ENCODE assay signal across 1 cellular context in the genomic region with DNA sequence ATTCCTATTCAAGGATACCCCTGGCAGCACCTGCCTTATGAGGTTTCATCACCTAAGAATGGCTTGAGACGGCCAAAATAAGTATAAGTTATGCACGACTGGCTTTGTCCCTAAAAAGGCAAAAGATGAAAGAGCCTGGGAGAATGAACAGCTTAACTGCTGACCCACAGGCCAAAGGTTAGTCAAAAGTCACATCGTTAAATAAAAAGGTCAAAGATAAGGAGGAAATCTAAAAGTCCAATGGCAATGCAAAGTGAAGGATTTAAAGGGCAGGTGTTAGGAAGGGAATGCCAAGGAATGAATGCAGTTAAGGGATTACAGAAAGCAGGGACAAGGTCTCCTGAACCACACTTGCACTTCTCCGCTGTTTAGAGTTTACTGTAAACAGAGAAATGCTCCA.
TF ChIP-seq lines count a peak whose summit lies in the region.

No MANE protein-coding gene starts in this region.

TF ChIP-seq in HepG2, 621 proteins besides CTCF, POLR2A, EP300 and RAD21:
- TF ChIP-seq SAFB2 (CRISPR knock-in tag; IDR thresholded peaks at IDR 0.05; ENCODE audit: borderline replicate concordance, low read depth) (no peak), FOXM1 (CRISPR knock-in tag; IDR thresholded peaks at IDR 0.05) (no peak), NR2F2 (IDR thresholded peaks at IDR 0.05; ENCODE audit: borderline replicate concordance, low read depth) (peak; percentile 95), ZKSCAN5 (CRISPR knock-in tag; IDR thresholded peaks at IDR 0.05) (no peak), SIX1 (CRISPR knock-in tag; IDR thresholded peaks at IDR 0.05; ENCODE audit: borderline replicate concordance) (no peak), SMARCC2 (IDR thresholded peaks at IDR 0.05) (no peak), HMGA1 (CRISPR knock-in tag; conservative IDR thresholded peaks at IDR 0.05) (no peak), ZNF264 (CRISPR knock-in tag; IDR thresholded peaks at IDR 0.05) (no peak), ZNF749 (CRISPR knock-in tag; IDR thresholded peaks at IDR 0.05; ENCODE audit: borderline replicate concordance) (no peak), ZNF552 (CRISPR knock-in tag; IDR thresholded peaks at IDR 0.05; ENCODE audit: borderline replicate concordance) (no peak), POLR2G (IDR thresholded peaks at IDR 0.05; ENCODE audit: low read depth, low read length) (no peak), ZNF777 (CRISPR knock-in tag; IDR thresholded peaks at IDR 0.05) (no peak), SMYD3 (CRISPR knock-in tag; IDR thresholded peaks at IDR 0.05) (no peak), PRDM4 (CRISPR knock-in tag; IDR thresholded peaks at IDR 0.05; ENCODE audit: borderline replicate concordance) (no peak), TMF1 (CRISPR knock-in tag; IDR thresholded peaks at IDR 0.05; ENCODE audit: low read depth) (no peak), NCOA5 (CRISPR knock-in tag; IDR thresholded peaks at IDR 0.05) (no peak), ZNF747 (CRISPR knock-in tag; IDR thresholded peaks at IDR 0.05; ENCODE audit: borderline replicate concordance) (no peak), RAD51 (IDR thresholded peaks at IDR 0.05; ENCODE audit: borderline replicate concordance) (no peak), POLR2AphosphoS5 (IDR thresholded peaks at IDR 0.05; ENCODE audit: low read depth, low read length) (no peak), NCOR1 (IDR thresholded peaks at IDR 0.05; ENCODE audit: borderline replicate concordance, low read length) (no peak), ZNF704 (CRISPR knock-in tag; IDR thresholded peaks at IDR 0.05; ENCODE audit: borderline replicate concordance) (no peak), NR2F6 (IDR thresholded peaks at IDR 0.05) (peak; percentile 88), NR2F6 (CRISPR knock-in tag; IDR thresholded peaks at IDR 0.05) (peak; percentile 56), ZNF30 (CRISPR knock-in tag; IDR thresholded peaks at IDR 0.05) (no peak), GPN1 (CRISPR knock-in tag; IDR thresholded peaks at IDR 0.05; ENCODE audit: borderline replicate concordance) (no peak), NR2F1 (CRISPR knock-in tag; IDR thresholded peaks at IDR 0.05) (peak in 1 of 2 experiments; percentile 65; a peak in 2 of 4 replicates), SOX13 (IDR thresholded peaks at IDR 0.05) (no peak), SOX13 (CRISPR knock-in tag; conservative IDR thresholded peaks at IDR 0.05 in 1 of 2, IDR thresholded peaks at IDR 0.05 in 1 of 2) (0 out of 4 replicates have a peak, but pooled peaks of 1 of the 2 experiments have one; percentile 12), CHD2 (IDR thresholded peaks at IDR 0.05; ENCODE audit: low read depth, low read length) (no peak), ZNF83 (CRISPR knock-in tag; IDR thresholded peaks at IDR 0.05; ENCODE audit: borderline replicate concordance) (no peak), ZNF570 (CRISPR knock-in tag; IDR thresholded peaks at IDR 0.05; ENCODE audit: borderline replicate concordance) (no peak), ZNF788 (CRISPR knock-in tag; IDR thresholded peaks at IDR 0.05; ENCODE audit: borderline replicate concordance) (no peak), ZNF10 (CRISPR knock-in tag; IDR thresholded peaks at IDR 0.05; ENCODE audit: borderline replicate concordance, low read depth) (no peak), ERF (CRISPR knock-in tag; IDR thresholded peaks at IDR 0.05) (no peak), ZMAT3 (CRISPR knock-in tag; conservative IDR thresholded peaks at IDR 0.05) (no peak), ZNF782 (CRISPR knock-in tag; IDR thresholded peaks at IDR 0.05; ENCODE audit: borderline replicate concordance) (no peak), SRF (IDR thresholded peaks at IDR 0.05; ENCODE audit: low read depth, low read length) (peak; percentile 42; the same call in 1 of the 2 replicates), TCF7 (IDR thresholded peaks at IDR 0.05; ENCODE audit: low read depth) (peak; percentile 25; the same call in 1 of the 2 replicates), CHD4 (IDR thresholded peaks at IDR 0.05; ENCODE audit: borderline replicate concordance, low read length) (no peak), TOPORS (CRISPR knock-in tag; IDR thresholded peaks at IDR 0.05) (no peak), EEA1 (CRISPR knock-in tag; IDR thresholded peaks at IDR 0.05; ENCODE audit: borderline replicate concordance) (no peak), ZNF879 (CRISPR knock-in tag; IDR thresholded peaks at IDR 0.05) (no peak), ZNF674 (CRISPR knock-in tag; IDR thresholded peaks at IDR 0.05; ENCODE audit: low read depth) (no peak), MTA1 (CRISPR knock-in tag; IDR thresholded peaks at IDR 0.05; ENCODE audit: borderline replicate concordance) (no peak), HNF4A (CRISPR knock-in tag; IDR thresholded peaks at IDR 0.05) (peak; percentile 37; the same call in 1 of the 2 replicates), HNRNPK (IDR thresholded peaks at IDR 0.05; ENCODE audit: low read depth, low read length, poor library complexity, severe bottlenecking) (no peak), FOXP1 (IDR thresholded peaks at IDR 0.05) (no peak), FOXP1 (CRISPR knock-in tag; IDR thresholded peaks at IDR 0.05) (no peak), KLF11 (CRISPR knock-in tag; IDR thresholded peaks at IDR 0.05) (no peak)
- TF ChIP-seq, protein P1, sequence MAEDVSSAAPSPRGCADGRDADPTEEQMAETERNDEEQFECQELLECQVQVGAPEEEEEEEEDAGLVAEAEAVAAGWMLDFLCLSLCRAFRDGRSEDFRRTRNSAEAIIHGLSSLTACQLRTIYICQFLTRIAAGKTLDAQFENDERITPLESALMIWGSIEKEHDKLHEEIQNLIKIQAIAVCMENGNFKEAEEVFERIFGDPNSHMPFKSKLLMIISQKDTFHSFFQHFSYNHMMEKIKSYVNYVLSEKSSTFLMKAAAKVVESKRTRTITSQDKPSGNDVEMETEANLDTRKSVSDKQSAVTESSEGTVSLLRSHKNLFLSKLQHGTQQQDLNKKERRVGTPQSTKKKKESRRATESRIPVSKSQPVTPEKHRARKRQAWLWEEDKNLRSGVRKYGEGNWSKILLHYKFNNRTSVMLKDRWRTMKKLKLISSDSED (CRISPR knock-in tag; IDR thresholded peaks at IDR 0.05), result no peak
- TF ChIP-seq, protein P2, sequence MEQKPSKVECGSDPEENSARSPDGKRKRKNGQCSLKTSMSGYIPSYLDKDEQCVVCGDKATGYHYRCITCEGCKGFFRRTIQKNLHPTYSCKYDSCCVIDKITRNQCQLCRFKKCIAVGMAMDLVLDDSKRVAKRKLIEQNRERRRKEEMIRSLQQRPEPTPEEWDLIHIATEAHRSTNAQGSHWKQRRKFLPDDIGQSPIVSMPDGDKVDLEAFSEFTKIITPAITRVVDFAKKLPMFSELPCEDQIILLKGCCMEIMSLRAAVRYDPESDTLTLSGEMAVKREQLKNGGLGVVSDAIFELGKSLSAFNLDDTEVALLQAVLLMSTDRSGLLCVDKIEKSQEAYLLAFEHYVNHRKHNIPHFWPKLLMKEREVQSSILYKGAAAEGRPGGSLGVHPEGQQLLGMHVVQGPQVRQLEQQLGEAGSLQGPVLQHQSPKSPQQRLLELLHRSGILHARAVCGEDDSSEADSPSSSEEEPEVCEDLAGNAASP (CRISPR knock-in tag; IDR thresholded peaks at IDR 0.05; ENCODE audit: borderline replicate concordance), result no peak
- TF ChIP-seq, protein P3, sequence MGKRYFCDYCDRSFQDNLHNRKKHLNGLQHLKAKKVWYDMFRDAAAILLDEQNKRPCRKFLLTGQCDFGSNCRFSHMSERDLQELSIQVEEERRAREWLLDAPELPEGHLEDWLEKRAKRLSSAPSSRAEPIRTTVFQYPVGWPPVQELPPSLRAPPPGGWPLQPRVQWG (CRISPR knock-in tag; IDR thresholded peaks at IDR 0.05; ENCODE audit: borderline replicate concordance, low read depth), result no peak
- TF ChIP-seq, protein P4, sequence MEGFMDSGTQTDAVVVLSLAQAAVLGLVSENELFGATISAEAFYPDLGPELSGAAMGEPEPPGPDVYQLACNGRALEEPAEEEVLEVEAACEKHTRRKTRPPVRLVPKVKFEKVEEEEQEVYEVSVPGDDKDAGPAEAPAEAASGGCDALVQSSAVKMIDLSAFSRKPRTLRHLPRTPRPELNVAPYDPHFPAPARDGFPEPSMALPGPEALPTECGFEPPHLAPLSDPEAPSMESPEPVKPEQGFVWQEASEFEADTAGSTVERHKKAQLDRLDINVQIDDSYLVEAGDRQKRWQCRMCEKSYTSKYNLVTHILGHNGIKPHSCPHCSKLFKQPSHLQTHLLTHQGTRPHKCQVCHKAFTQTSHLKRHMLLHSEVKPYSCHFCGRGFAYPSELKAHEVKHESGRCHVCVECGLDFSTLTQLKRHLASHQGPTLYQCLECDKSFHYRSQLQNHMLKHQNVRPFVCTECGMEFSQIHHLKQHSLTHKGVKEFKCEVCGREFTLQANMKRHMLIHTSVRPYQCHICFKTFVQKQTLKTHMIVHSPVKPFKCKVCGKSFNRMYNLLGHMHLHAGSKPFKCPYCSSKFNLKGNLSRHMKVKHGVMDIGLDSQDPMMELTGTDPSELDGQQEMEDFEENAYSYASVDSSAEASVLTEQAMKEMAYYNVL (CRISPR knock-in tag; IDR thresholded peaks at IDR 0.05; ENCODE audit: borderline replicate concordance), result no peak
